11 cellular contexts compared by ENCODE assay signal in genomic region chr10:23362069-23362830, GRCh38. TPM values are rescaled to one million over a fixed set of nuclear protein-coding genes. Genes with fewer than 3 reads are reported as not detected.
DNase-seq lines count a peak whose midpoint lies in the region; ATAC-seq and TF ChIP-seq lines count a peak whose summit lies in the region.
"Had no signal": no experiment of that assay in that cellular context is flagged by ENCODE, and none has a peak within 500 bp of the region (broad histone marks: within the 10 kb centered on the region; RNA-seq: fewer than 3 reads in every experiment).

No MANE protein-coding gene starts in this region.

- intact Hi-C loops in heart right ventricle (cut with DNase I), result loop anchor here in 1 of 10 donors (5.0 kb wide), 1 partner anchor 40 kb away; no protein-coding TSS in a partner anchor

- in situ Hi-C loops in SK-MEL-5 (cut with HindIII; ENCODE audit: low pct_unique_long_range_greater_than_20kb, low sequenced_read_pairs), result no loop called here

- H3K27ac ChIP-seq in heart right ventricle, result no peak overlapping the region
- H3K27ac ChIP-seq: RWPE1 had no signal

- H3K4me3 ChIP-seq in heart right ventricle, result no peak overlapping the region

- no peaks in the 10 kb centered on the region for H3K27me3 ChIP-seq in heart right ventricle

- no peak for TF ChIP-seq POLR2A in GM18505 (IDR thresholded peaks at IDR 0.05; ENCODE audit: borderline replicate concordance, extremely low read depth, insufficient read depth, insufficient read length)

- H3K9me3 ChIP-seq in heart right ventricle, result no peaks in the 10 kb centered on the region

- TF ChIP-seq CTCF in heart right ventricle (IDR thresholded peaks at IDR 0.05), result no peak

- no peaks in the 10 kb centered on the region for H3K36me3 ChIP-seq in heart right ventricle

- peaks cover 0 to 11% (median 0%) of the 10 kb centered on the region in 9 donors for H3K4me1 ChIP-seq in heart right ventricle

- peak; percentile 35 for ATAC-seq in GM18505 (IDR thresholded peaks at IDR 0.05; ENCODE audit: unreplicated experiment)
- ATAC-seq in GM19351 (IDR thresholded peaks at IDR 0.05; ENCODE audit: unreplicated experiment), result peak; percentile 44
- peak; percentile 30 for ATAC-seq in HG02870 (IDR thresholded peaks at IDR 0.05; ENCODE audit: unreplicated experiment)
- no peak for ATAC-seq in heart right ventricle

- 93 to 97% methylated on average over 1 of the region's 1 CpG for WGBS in heart right ventricle, 2 donors

- DNase-seq in SK-MEL-5 (ENCODE audit: low read depth, low spot score) (peak; percentile 7), heart right ventricle (no peak), DMS79 (lab: John Stamatoyannopoulos, UW) (no peak), activated gamma-delta T cell (lab: John Stamatoyannopoulos, UW) (no peak)
- no peak for DNase-seq in activated CD4-positive, CD25-positive, alpha-beta regulatory T cell (lab: John Stamatoyannopoulos, UW)
- DNase-seq: NCI-H2081 treated with DMSO at 0.1 percent for 48 hours had no signal

RNA-seq across cellular contexts. Expression of gene C10orf67, which starts 17.7 kb away (rescaled TPM):
- not detected in 2 replicates for total RNA-seq in SK-MEL-5 (2014; rRNA removed; shearing (Covaris generic))
- polyA plus RNA-seq in SK-MEL-5 (2015; cell fraction: cytosol; rRNA removed), result not detected in 2 replicates
- not detected in 2 replicates for polyA plus RNA-seq in SK-MEL-5 (2015; cell fraction: nucleus; rRNA removed)
- 1 to 10 TPM in 1 of 10 donors, under 1 TPM in 9; 0.25 to 1.5 (median 0.47) TPM for total RNA-seq in heart right ventricle
- polyA plus RNA-seq in heart right ventricle, result under 1 TPM; 0.15 to 0.42 TPM
- total RNA-seq: subcutaneous adipose tissue had no signal

Comparison
In these comparisons a context has a peak if more than half of its experiments do, and no peak if none do; other contexts are left out.
1. ATAC-seq: peak in GM18505 (single experiment), GM19351 (single experiment) and HG02870 (single experiment); none in heart right ventricle (0 of 8).